1 cellular context compared by ENCODE assay signal in genomic region chr1:246930830-246931548, GRCh38.
TF ChIP-seq lines count a peak whose summit lies in the region.

No MANE protein-coding gene starts in this region.

TF ChIP-seq in HepG2, 621 proteins besides CTCF, POLR2A, EP300 and RAD21 (continued from another document and continues in another):
- TF ChIP-seq ZNF407 (CRISPR knock-in tag; IDR thresholded peaks at IDR 0.05; ENCODE audit: not compliant biosample characterization) (no peak), THAP8 (CRISPR knock-in tag; IDR thresholded peaks at IDR 0.05; ENCODE audit: borderline replicate concordance) (no peak), ZNF891 (CRISPR knock-in tag; IDR thresholded peaks at IDR 0.05) (no peak), HMGXB3 (CRISPR knock-in tag; IDR thresholded peaks at IDR 0.05; ENCODE audit: borderline replicate concordance) (no peak), HMG20A (CRISPR knock-in tag; IDR thresholded peaks at IDR 0.05; ENCODE audit: borderline replicate concordance) (no peak), MYC (CRISPR knock-in tag; IDR thresholded peaks at IDR 0.05; ENCODE audit: borderline replicate concordance) (peak; percentile 93), MNT (IDR thresholded peaks at IDR 0.05) (no peak), POLR2AphosphoS5 (IDR thresholded peaks at IDR 0.05; ENCODE audit: low read depth, low read length) (no peak), SUZ12 (IDR thresholded peaks at IDR 0.05; ENCODE audit: low read depth, low read length) (no peak), SIN3B (IDR thresholded peaks at IDR 0.05; ENCODE audit: low read length) (no peak), TSC22D2 (CRISPR knock-in tag; IDR thresholded peaks at IDR 0.05; ENCODE audit: borderline replicate concordance) (no peak), KDM2A (CRISPR knock-in tag; IDR thresholded peaks at IDR 0.05; ENCODE audit: borderline replicate concordance, low read depth) (no peak), ZNF761 (CRISPR knock-in tag; conservative IDR thresholded peaks at IDR 0.05) (no peak), THYN1 (CRISPR knock-in tag; IDR thresholded peaks at IDR 0.05; ENCODE audit: borderline replicate concordance, low read depth) (no peak), ZNF691 (CRISPR knock-in tag; IDR thresholded peaks at IDR 0.05; ENCODE audit: borderline replicate concordance, low read depth) (no peak), MLX (CRISPR knock-in tag; IDR thresholded peaks at IDR 0.05) (no peak), TBL1XR1 (IDR thresholded peaks at IDR 0.05; ENCODE audit: borderline replicate concordance, low read length, partially characterized antibody) (no peak), ZBTB25 (CRISPR knock-in tag; IDR thresholded peaks at IDR 0.05) (no peak; the same call in 1 of the 2 replicates), TCF12 (IDR thresholded peaks at IDR 0.05) (no peak), TCF12 (CRISPR knock-in tag; IDR thresholded peaks at IDR 0.05) (no peak), HINFP (CRISPR knock-in tag; IDR thresholded peaks at IDR 0.05; ENCODE audit: low read depth) (0 out of 2 replicates have a peak, but pooled peaks have one; percentile 2), ZBTB2 (CRISPR knock-in tag; IDR thresholded peaks at IDR 0.05; ENCODE audit: low read depth) (peak; percentile 45; the same call in 1 of the 2 replicates), ZNF335 (CRISPR knock-in tag; IDR thresholded peaks at IDR 0.05) (no peak), ZNF350 (CRISPR knock-in tag; IDR thresholded peaks at IDR 0.05; ENCODE audit: borderline replicate concordance, low read depth) (no peak), CBFB (CRISPR knock-in tag; IDR thresholded peaks at IDR 0.05) (no peak), ZBTB7B (CRISPR knock-in tag; IDR thresholded peaks at IDR 0.05) (no peak), RNF219 (CRISPR knock-in tag; IDR thresholded peaks at IDR 0.05) (no peak; the same call in 1 of the 2 replicates), DNMT3B (CRISPR knock-in tag; conservative IDR thresholded peaks at IDR 0.05) (no peak), ZNF253 (CRISPR knock-in tag; IDR thresholded peaks at IDR 0.05; ENCODE audit: borderline replicate concordance) (no peak), AKAP8 (CRISPR knock-in tag; IDR thresholded peaks at IDR 0.05) (no peak)
